8 cellular contexts compared by ENCODE assay signal in genomic region chr15:64426845-64427465, GRCh38. TPM values are rescaled to one million over a fixed set of nuclear protein-coding genes. Genes with fewer than 3 reads are reported as not detected.
DNase-seq lines count a peak whose midpoint lies in the region; ATAC-seq, FAIRE-seq and TF ChIP-seq lines count a peak whose summit lies in the region.

No MANE protein-coding gene starts in this region.

- no peak for TF ChIP-seq CTCF in MM.1S (IDR thresholded peaks at IDR 0.05; ENCODE audit: low read length)
- peak; percentile 9 to 59 (median 16); a peak in 3 of 6 replicates for TF ChIP-seq CTCF in K562 (IDR thresholded peaks at IDR 0.05 in 2 of 3, conservative IDR thresholded peaks at IDR 0.05 in 1 of 3; ENCODE audit: insufficient read depth in 2 of 3, low read depth in 1 of 3, low read length in 3 of 3)
- peak; percentile 25 to 53 (median 42) for TF ChIP-seq CTCF in nephron (IDR thresholded peaks at IDR 0.05; ENCODE audit: unreplicated experiment in 3 of 3)

- no peaks in the 10 kb centered on the region for H3K79me2 ChIP-seq in MM.1S (ENCODE audit: low read length)
- no peaks in the 10 kb centered on the region for H3K79me2 ChIP-seq in K562 (ENCODE audit: control insufficient read depth, insufficient read depth, low read length)

- H3K27ac ChIP-seq in MM.1S (ENCODE audit: low read length), result no peak overlapping the region
- H3K27ac ChIP-seq in K562 (ENCODE audit: extremely low read depth, low read depth, low read length), result no peak overlapping the region

- no peak overlapping the region for H3K4me3 Mint-ChIP-seq in nephron

- no TSS peak for BruUV-seq in K562 (replicated peaks; lab: Mats Ljungman, UMichigan)

- peaks cover 48% of the 10 kb centered on the region for H3K36me3 Mint-ChIP-seq in nephron (ENCODE audit: low read depth)

- TF ChIP-seq RAD21 in K562 (CRISPR knock-in tag; conservative IDR thresholded peaks at IDR 0.05 in 1 of 2, IDR thresholded peaks at IDR 0.05 in 1 of 2), result peak; percentile 46 to 72

- peaks cover 21% of the 10 kb centered on the region for H3K4me1 Mint-ChIP-seq in nephron

- no peaks in the 10 kb centered on the region for H3K4me1 ChIP-seq in MM.1S (ENCODE audit: low read length)
- peaks cover 3 to 19% of the 10 kb centered on the region in 2 experiments; a peak in 3 of 5 replicates for H3K4me1 ChIP-seq in K562 (replicated peaks in 1 of 2; ENCODE audit: control insufficient read depth in 2 of 2, insufficient read depth in 2 of 2, low read length in 2 of 2)

- ATAC-seq in K562, result peak; percentile 48; the same call in 2 of the 3 replicates
- no peak for ATAC-seq in GM18861 (IDR thresholded peaks at IDR 0.05; ENCODE audit: unreplicated experiment)
- ATAC-seq in GM21529 (IDR thresholded peaks at IDR 0.05; ENCODE audit: unreplicated experiment), result no peak

- H3K27ac Mint-ChIP-seq in nephron, result peak overlapping the region; percentile 32 to 94 (median 77)

- H2AFZ ChIP-seq in MM.1S (ENCODE audit: low read length) (no peak overlapping the region), K562 (ENCODE audit: low read depth, low read length) (no peak overlapping the region)

- H3K27me3 ChIP-seq in MM.1S (replicated peaks; ENCODE audit: insufficient read depth, low read length), result no peaks in the 10 kb centered on the region
- H3K27me3 ChIP-seq in K562 (ENCODE audit: control insufficient read depth in 2 of 2, insufficient read depth in 2 of 2, low read length in 2 of 2), result no peaks in the 10 kb centered on the region

- CTCF ChIA-PET in K562 (lab: Yijun Ruan, JAX; ENCODE audit: low intra/inter-chr PET ratio), result interaction anchor here (0.7 to 2.0 kb wide), 2 partner anchors 227 to 254 kb away, joined by 3 to 27 read pairs; no protein-coding TSS in a partner anchor

- H3K9ac ChIP-seq in MM.1S (ENCODE audit: low read length) (no peak overlapping the region), K562 (ENCODE audit: insufficient read depth in 1 of 2, low read depth in 2 of 2, low read length in 2 of 2) (no peak overlapping the region)

- in situ Hi-C loops in K562 (cut with MboI), result no loop called here

- POLR2A ChIA-PET in K562 (lab: Yijun Ruan, JAX), result interaction anchor here (0.7 kb wide), 2 partner anchors 13 to 21 kb away, joined by 3 read pairs; no protein-coding TSS in a partner anchor

- no peaks in the 10 kb centered on the region for H3K9me2 ChIP-seq in MM.1S (replicated peaks; ENCODE audit: insufficient read depth, low read length)

- no peak overlapping the region for H3K4me2 ChIP-seq in MM.1S (ENCODE audit: low read depth, low read length)
- no peak overlapping the region for H3K4me2 ChIP-seq in K562 (ENCODE audit: insufficient read depth, low read length)

- no peak for TF ChIP-seq EP300 in K562 (IDR thresholded peaks at IDR 0.05; ENCODE audit: low read length)

- TF ChIP-seq POLR2A in K562 (conservative IDR thresholded peaks at IDR 0.05), result no peak

- peak; percentile 68 for FAIRE-seq in K562 (lab: Jason Lieb, UNC)

- H3K9me3 Mint-ChIP-seq in nephron, result no peaks in the 10 kb centered on the region

- H3K36me3 ChIP-seq in MM.1S (replicated peaks; ENCODE audit: insufficient read depth, low read length), result no peaks in the 10 kb centered on the region
- H3K36me3 ChIP-seq in K562 (ENCODE audit: control insufficient read depth, insufficient read depth, low read length), result peaks cover 31% of the 10 kb centered on the region; the same call in 2 of the 3 replicates

- no peaks in the 10 kb centered on the region for H3F3A ChIP-seq in MM.1S (ENCODE audit: insufficient read depth, low read length)

- H3K9me3 ChIP-seq in MM.1S (replicated peaks; ENCODE audit: insufficient read depth, low read length) (no peaks in the 10 kb centered on the region), K562 (replicated peaks; ENCODE audit: control insufficient read depth, insufficient read depth, low read depth, low read length) (no peaks in the 10 kb centered on the region)

- WGBS in K562 (ENCODE audit: insufficient coverage, low coverage, missing lambda C conversion rate), result 71% methylated on average over 6 of the region's 7 CpGs

- no peaks in the 10 kb centered on the region for H4K20me1 ChIP-seq in MM.1S (ENCODE audit: insufficient read depth, low read length)
- no peaks in the 10 kb centered on the region for H4K20me1 ChIP-seq in K562 (replicated peaks; ENCODE audit: control insufficient read depth, insufficient read depth, low read length)

- H3K4me3 ChIP-seq in MM.1S (ENCODE audit: low read length) (no peak overlapping the region), K562 (no peak overlapping the region)

- H3K27me3 Mint-ChIP-seq in nephron (ENCODE audit: low read depth), result no peaks in the 10 kb centered on the region

- intact Hi-C loops in K562 (cut with micrococcal nuclease), result loop anchor here (1.0 to 10.0 kb wide), 4 partner anchors 34 to 300 kb away; partner anchors contain the start of gene ZNF609

- DNase-seq in NCI-H2081 (lab: John Stamatoyannopoulos, UW) (peak; percentile 8 to 29), NCI-H2081 treated with DMSO at 0.1 percent for 48 hours (lab: John Stamatoyannopoulos, UW) (no peak), MM.1S (peak; percentile 26), K562 (ENCODE audit: extremely low read depth in 1 of 4, low spot score in 3 of 4) (no peak), activated gamma-delta T cell (lab: John Stamatoyannopoulos, UW) (no peak)

- H3K9me1 ChIP-seq in K562 (ENCODE audit: control insufficient read depth, insufficient read depth, low read length), result no peaks in the 10 kb centered on the region

TF ChIP-seq in K562, 482 proteins besides CTCF, POLR2A, EP300 and RAD21 (continues in another document):
- TF ChIP-seq E2F3 (CRISPR knock-in tag; IDR thresholded peaks at IDR 0.05), result no peak

RNA-seq across cellular contexts. Expression of gene ZNF609, which starts 33.4 kb away (rescaled TPM):
- 86.9 and 163 TPM in 2 replicates for total RNA-seq in K562 (2011; cell fraction: chromatin; rRNA removed; ENCODE audit: low replicate concordance)
- total RNA-seq in K562 (2011; cell fraction: nucleolus; rRNA removed), result 41.4 and 47.1 TPM in 2 replicates
- 93.0 and 141 TPM in 2 replicates for total RNA-seq in K562 (2011; cell fraction: nucleoplasm; rRNA removed)
- total RNA-seq in K562 (2014; rRNA removed) (17.1 and 18.2 TPM in 2 replicates), K562 (2014; rRNA removed; fragmentation: Illumina TruSeq; extraction: Trizol) (21.9 and 23.5 TPM in 2 replicates), K562 (2015; rRNA removed; fragmentation: Illumina TruSeq; extraction: Trizol) (17.8 and 19.6 TPM in 2 replicates), K562 (2021) (38.4 and 38.7 TPM in 2 replicates)
- polyA plus RNA-seq in K562 (2011; rRNA removed) (21.3 TPM in 2 replicates), K562 (2014; fragmentation: Illumina TruSeq; extraction: Trizol) (29.2 and 34.2 TPM in 2 replicates), K562 (2014; fragmentation: Nextera tagmentation; extraction: Ambion mirVana) (1 to 10 TPM; 3.0 to 7.6 TPM), K562 (2014; rRNA removed) (15.2 and 16.0 TPM in 2 replicates)
- 11.0 and 11.1 TPM in 2 replicates for polyA plus RNA-seq in K562 (2011; cell fraction: cytosol; rRNA removed)
- 29.8 and 33.7 TPM in 2 replicates for polyA plus RNA-seq in K562 (2011; cell fraction: nucleus; rRNA removed)
- 18.5 and 21.6 TPM in 2 replicates for polyA plus RNA-seq in K562 (2012)
- 72.3 and 75.6 TPM in 2 replicates for polyA minus RNA-seq in K562 (2011; rRNA and poly(A)+ RNA removed)
- 20.1 and 34.1 TPM in 2 replicates for polyA minus RNA-seq in K562 (2011; cell fraction: cytosol; rRNA and poly(A)+ RNA removed)
- polyA minus RNA-seq in K562 (2011; cell fraction: nucleus; rRNA and poly(A)+ RNA removed), result 12.9 and 19.5 TPM in 2 replicates

RNA-seq across cellular contexts. Expression of gene TRIP4, which starts 39.3 kb away (rescaled TPM):
- 25.3 and 52.1 TPM in 2 replicates for total RNA-seq in K562 (2011; cell fraction: chromatin; rRNA removed; ENCODE audit: low replicate concordance)
- total RNA-seq in K562 (2011; cell fraction: nucleolus; rRNA removed), result 19.0 and 22.0 TPM in 2 replicates
- total RNA-seq in K562 (2011; cell fraction: nucleoplasm; rRNA removed), result 20.2 and 24.0 TPM in 2 replicates
- 6.6 and 7.6 TPM in 2 replicates for total RNA-seq in K562 (2014; rRNA removed)
- total RNA-seq in K562 (2014; rRNA removed; fragmentation: Illumina TruSeq; extraction: Trizol), result 10.9 and 14.9 TPM in 2 replicates
- total RNA-seq in K562 (2015; rRNA removed; fragmentation: Illumina TruSeq; extraction: Trizol), result 10.4 and 12.4 TPM in 2 replicates
- total RNA-seq in K562 (2021), result 15.5 and 17.4 TPM in 2 replicates
- polyA plus RNA-seq in K562 (2011; rRNA removed), result 17.4 and 21.9 TPM in 2 replicates
- 5.6 and 8.2 TPM in 2 replicates for polyA plus RNA-seq in K562 (2011; cell fraction: cytosol; rRNA removed)
- 9.7 and 14.3 TPM in 2 replicates for polyA plus RNA-seq in K562 (2011; cell fraction: nucleus; rRNA removed)
- 17.4 and 19.5 TPM in 2 replicates for polyA plus RNA-seq in K562 (2012)
- polyA plus RNA-seq in K562 (2014; fragmentation: Illumina TruSeq; extraction: Trizol), result 22.1 and 23.3 TPM in 2 replicates
- polyA plus RNA-seq in K562 (2014; fragmentation: Nextera tagmentation; extraction: Ambion mirVana), result 10 to 100 TPM; 11.7 to 16.7 TPM
- 17.2 and 20.1 TPM in 2 replicates for polyA plus RNA-seq in K562 (2014; rRNA removed)
- polyA minus RNA-seq in K562 (2011; rRNA and poly(A)+ RNA removed), result 19.0 and 21.1 TPM in 2 replicates
- polyA minus RNA-seq in K562 (2011; cell fraction: cytosol; rRNA and poly(A)+ RNA removed), result 5.6 and 7.3 TPM in 2 replicates
- 9.2 and 17.7 TPM in 2 replicates for polyA minus RNA-seq in K562 (2011; cell fraction: nucleus; rRNA and poly(A)+ RNA removed)

RNA-seq across cellular contexts. Expression of gene PCLAF, which starts 45.7 kb away (rescaled TPM):
- 103 and 143 TPM in 2 replicates for total RNA-seq in K562 (2011; cell fraction: chromatin; rRNA removed; ENCODE audit: low replicate concordance)
- 66.6 and 68.9 TPM in 2 replicates for total RNA-seq in K562 (2011; cell fraction: nucleolus; rRNA removed)
- 73.7 and 109 TPM in 2 replicates for total RNA-seq in K562 (2011; cell fraction: nucleoplasm; rRNA removed)
- total RNA-seq in K562 (2014; rRNA removed) (112 and 135 TPM in 2 replicates), K562 (2014; rRNA removed; fragmentation: Illumina TruSeq; extraction: Trizol) (305 and 406 TPM in 2 replicates), K562 (2015; rRNA removed; fragmentation: Illumina TruSeq; extraction: Trizol) (111 and 113 TPM in 2 replicates), K562 (2021) (132 and 161 TPM in 2 replicates)
- polyA plus RNA-seq in K562 (2011; rRNA removed) (331 and 560 TPM in 2 replicates), K562 (2014; fragmentation: Illumina TruSeq; extraction: Trizol) (427 and 492 TPM in 2 replicates), K562 (2014; fragmentation: Nextera tagmentation; extraction: Ambion mirVana) (100 to 1,000 TPM; 715 to 881 TPM), K562 (2014; rRNA removed) (360 and 565 TPM in 2 replicates)
- polyA plus RNA-seq in K562 (2011; cell fraction: cytosol; rRNA removed), result 75.7 and 121 TPM in 2 replicates
- 192 and 207 TPM in 2 replicates for polyA plus RNA-seq in K562 (2011; cell fraction: nucleus; rRNA removed)
- polyA plus RNA-seq in K562 (2012), result 196 and 232 TPM in 2 replicates
- polyA minus RNA-seq in K562 (2011; rRNA and poly(A)+ RNA removed), result 191 and 212 TPM in 2 replicates
- polyA minus RNA-seq in K562 (2011; cell fraction: cytosol; rRNA and poly(A)+ RNA removed), result 29.5 and 33.0 TPM in 2 replicates
- polyA minus RNA-seq in K562 (2011; cell fraction: nucleus; rRNA and poly(A)+ RNA removed), result 17.4 and 19.5 TPM in 2 replicates

Comparison
In these comparisons a context has a peak if more than half of its experiments do, and no peak if none do; other contexts are left out.
1. DNase-seq: peak in NCI-H2081 (2 of 2) and MM.1S (single experiment); none in NCI-H2081 treated with DMSO at 0.1 percent for 48 hours (single experiment), K562 (0 of 4) and activated gamma-delta T cell (single experiment).